Comparison of ENCODE assay signal across 27 cellular contexts in the genomic region with DNA sequence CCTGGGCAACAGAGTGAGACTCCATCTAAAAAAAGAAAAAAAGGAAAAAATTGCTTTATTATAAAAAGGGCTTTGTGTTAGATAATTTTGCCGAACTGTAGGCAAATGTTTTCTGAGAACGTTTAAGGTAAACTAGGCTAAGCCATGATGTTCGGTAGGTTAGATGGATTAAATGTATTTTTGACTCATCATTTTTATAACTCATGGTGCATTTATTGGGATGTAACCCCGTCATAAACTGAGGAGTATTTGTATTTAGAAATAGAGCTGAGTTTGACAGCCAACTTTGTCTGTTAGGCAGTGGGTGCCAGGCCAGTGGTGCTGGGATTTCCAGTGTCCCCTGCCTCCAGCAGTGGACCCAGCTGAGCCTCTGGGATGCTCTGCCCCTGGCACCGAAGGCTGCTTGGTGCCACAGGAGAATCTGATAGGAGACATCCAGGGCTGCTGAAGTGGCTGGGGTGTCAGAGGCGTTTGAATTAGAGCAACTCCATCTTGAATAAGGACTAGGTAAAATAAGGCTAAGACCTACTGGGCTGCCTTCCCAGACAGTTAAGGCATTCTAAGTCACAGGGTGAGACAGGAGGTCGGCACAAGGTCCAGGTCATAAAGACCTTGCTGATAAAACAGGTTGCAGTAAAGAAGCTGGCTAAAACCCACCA.
A peak's percentile ranks its signal among the peaks of the same experiment; 100 is the strongest.
DNase-seq lines count a peak whose midpoint lies in the region; ATAC-seq, FAIRE-seq and TF ChIP-seq lines count a peak whose summit lies in the region.
"Had no signal": no experiment of that assay in that cellular context is flagged by ENCODE, and none has a peak within 500 bp of the region (broad histone marks: within the 10 kb centered on the region; RNA-seq: fewer than 3 reads in every experiment).

No MANE protein-coding gene starts in this region.

- no peak overlapping the region for H2BK120ac ChIP-seq in neuronal stem cell (ENCODE audit: low read depth, low read length)

- H3K79me2 ChIP-seq in SK-N-SH (ENCODE audit: insufficient read depth): no peaks in the 10 kb centered on the region

- no peak overlapping the region for H2BK5ac ChIP-seq in neuronal stem cell (ENCODE audit: low read length)

- H4K91ac ChIP-seq in neuronal stem cell (ENCODE audit: low read depth, low read length, poor library complexity): no peak overlapping the region

- H3K36me3 ChIP-seq in SK-N-SH (replicated peaks in 1 of 2; ENCODE audit: control insufficient read depth in 1 of 2, insufficient read depth in 2 of 2, low read length in 1 of 2) (no peaks in the 10 kb centered on the region), body of pancreas (replicated peaks in 1 of 2; ENCODE audit: insufficient read depth in 1 of 2, low read depth in 2 of 2) (no peaks in the 10 kb centered on the region), neuronal stem cell (replicated peaks in 1 of 2; ENCODE audit: control insufficient read depth in 2 of 2, insufficient read depth in 2 of 2, low read length in 2 of 2) (no peaks in the 10 kb centered on the region)
- H3K36me3 ChIP-seq: cardiac muscle cell, tibial nerve had no signal

- H3K27me3 ChIP-seq in SK-N-SH (ENCODE audit: insufficient read depth) (no peaks in the 10 kb centered on the region), body of pancreas (no peaks in the 10 kb centered on the region), neuronal stem cell (ENCODE audit: control insufficient read depth in 3 of 3, insufficient read depth in 3 of 3, low read depth in 1 of 3, low read length in 3 of 3) (peaks cover 0 to 14% (median 0%) of the 10 kb centered on the region in 3 experiments)
- H3K27me3 ChIP-seq: cardiac muscle cell, tibial nerve had no signal

- no peaks in the 10 kb centered on the region for H3K9me3 ChIP-seq in SK-N-SH
- H3K9me3 ChIP-seq in body of pancreas: no peaks in the 10 kb centered on the region
- H3K9me3 ChIP-seq in neuronal stem cell (replicated peaks in 1 of 2; ENCODE audit: control insufficient read depth in 2 of 2, insufficient read depth in 1 of 2, low read depth in 1 of 2, low read length in 2 of 2): no peaks in the 10 kb centered on the region
- H3K9me3 ChIP-seq: tibial nerve had no signal

- H2BK15ac ChIP-seq in neuronal stem cell (ENCODE audit: low read length): no peak overlapping the region

- no peaks in the 10 kb centered on the region for H3K79me1 ChIP-seq in neuronal stem cell (ENCODE audit: low read depth, low read length)

- WGBS in SK-N-SH (ENCODE audit: low lambda C conversion rate): 83% methylated on average over 7 of the region's 7 CpGs
- 91 to 92% methylated on average over 7 of the region's 7 CpGs for WGBS in body of pancreas, 2 donors
- WGBS in neuronal stem cell (ENCODE audit: extremely low coverage in 2 of 2, insufficient read length in 2 of 2, insufficient replicate concordance in 1 of 2), 2 donors: no CpG with 5 or more reads among the region's 7 CpGs

- H3K4me3 ChIP-seq in SK-N-SH (ENCODE audit: low read depth in 2 of 2, low read length in 1 of 2): no peak overlapping the region
- H3K4me3 ChIP-seq in body of pancreas: no peak overlapping the region
- H3K4me3 ChIP-seq in neuronal stem cell (ENCODE audit: low read length in 2 of 2): no peak overlapping the region
- H3K4me3 ChIP-seq: cardiac muscle cell, GM12878, GM23248, tibial nerve had no signal

- no peak for TF ChIP-seq EP300 in SK-N-SH (IDR thresholded peaks at IDR 0.05; ENCODE audit: borderline replicate concordance in 1 of 2, low read depth in 1 of 2, low read length in 1 of 2)

- no peak for DNase-seq in SK-N-SH
- DNase-seq in body of pancreas: no peak
- DNase-seq in neuronal stem cell (ENCODE audit: low spot score): no peak
- DNase-seq in urothelium cell line (ENCODE audit: low spot score): no peak
- no peak for DNase-seq in DMS153 (lab: John Stamatoyannopoulos, UW)
- no peak for DNase-seq in activated T-cell treated with anti-CD3 and anti-CD28 coated beads for 4 hours
- no peak for DNase-seq in T-helper 1 cell
- DNase-seq: 8988T; activated B cell treated with CpG ODN at 0.5 μM for 24 hours; CD4-positive, alpha-beta T cell; effector memory CD4-positive, alpha-beta T cell; EL; immature natural killer cell; naive B cell; NCI-H774; occipital lobe; retina; stimulated activated CD4-positive, alpha-beta T cell treated with anti-CD3 and anti-CD28 coated beads, Interleukin-1b, Interleukin-23, amount 100 ng/mL, for 48 hours; stimulated activated CD8-positive, alpha-beta memory T cell treated with anti-CD3 and anti-CD28 coated beads, Interleukin-4, amount 100 ng/mL, for 48 hours; stimulated activated naive CD8-positive, alpha-beta T cell treated with anti-CD3 and anti-CD28 coated beads, Interleukin-15, amount 100 ng/mL, for 72 hours had no signal

- peak overlapping the region in 1 of 2 experiments; percentile 96; a peak in 2 of 4 replicates for H3K27ac ChIP-seq in SK-N-SH (ENCODE audit: low read depth in 2 of 2, low read length in 1 of 2)
- peak overlapping the region in 3 of 4 donors; percentile 73 to 95 (median 87) for H3K27ac ChIP-seq in body of pancreas
- no peak overlapping the region for H3K27ac ChIP-seq in neuronal stem cell (replicated peaks; ENCODE audit: low read length)
- H3K27ac ChIP-seq: cardiac muscle cell, GM23248, KMS-11 had no signal

- no peak overlapping the region for H4K8ac ChIP-seq in neuronal stem cell (ENCODE audit: low read depth, low read length)

- H2AK5ac ChIP-seq in neuronal stem cell (ENCODE audit: low read depth, low read length): no peak overlapping the region

- no peak overlapping the region for H2BK12ac ChIP-seq in neuronal stem cell (ENCODE audit: low read length)

- no peak overlapping the region for H3K4ac ChIP-seq in neuronal stem cell (ENCODE audit: low read length)

- H3K4me1 ChIP-seq in SK-N-SH (ENCODE audit: control insufficient read depth in 1 of 2, insufficient read depth in 2 of 2, low read depth in 1 of 2, low read length in 1 of 2): peaks cover 21 to 48% of the 10 kb centered on the region in 2 experiments
- H3K4me1 ChIP-seq in body of pancreas: peaks cover 28% of the 10 kb centered on the region
- peaks cover 0 to 4% of the 10 kb centered on the region in 2 donors for H3K4me1 ChIP-seq in neuronal stem cell (ENCODE audit: control insufficient read depth in 2 of 2, insufficient read depth in 1 of 2, low read depth in 1 of 2, low read length in 2 of 2)

- no peak overlapping the region for H2AFZ ChIP-seq in SK-N-SH (ENCODE audit: low read depth)
- no peak overlapping the region for H2AFZ ChIP-seq in neuronal stem cell (ENCODE audit: low read length)
- H2AFZ ChIP-seq: GM23248 had no signal

- no peak for TF ChIP-seq POLR2A in body of pancreas (IDR thresholded peaks at IDR 0.05)

- FAIRE-seq in urothelium cell line (lab: Jason Lieb, UNC): peak; percentile 27
- FAIRE-seq: GM12878, small intestine had no signal

- TF ChIP-seq RAD21 in SK-N-SH (IDR thresholded peaks at IDR 0.05; ENCODE audit: low read length): no peak

- H3K4me2 ChIP-seq in SK-N-SH (no peak overlapping the region; the same call in 1 of the 2 replicates), neuronal stem cell (ENCODE audit: insufficient read depth, low read length, poor library complexity, severe bottlenecking) (no peak overlapping the region)
- H3K4me2 ChIP-seq: KMS-11 had no signal

- H3K14ac ChIP-seq in neuronal stem cell (ENCODE audit: low read length): no peak overlapping the region

- H3K18ac ChIP-seq in neuronal stem cell (ENCODE audit: low read length): peak overlapping the region; percentile 44

- peaks cover 20% of the 10 kb centered on the region for H3F3A ChIP-seq in SK-N-SH (replicated peaks; ENCODE audit: insufficient read depth)

- POLR2A ChIA-PET in SK-N-SH (lab: Yijun Ruan, JAX): no interaction called here

- TF ChIP-seq CTCF in SK-N-SH (IDR thresholded peaks at IDR 0.05) (no peak), body of pancreas (IDR thresholded peaks at IDR 0.05) (no peak)

- H3K23ac ChIP-seq in neuronal stem cell (ENCODE audit: low read depth, low read length, poor library complexity): no peak overlapping the region

- ATAC-seq in SK-N-SH treated with all-trans-retinoic acid at 6 μM for 48 hours (no peak), body of pancreas (no peak)
- ATAC-seq: GM12878; stimulated activated naive CD8-positive, alpha-beta T cell treated with anti-CD3 and anti-CD28 coated beads, Interleukin-15, amount 100 ng/mL, for 72 hours had no signal

- CTCF ChIA-PET in SK-N-SH (lab: Yijun Ruan, JAX): interaction anchor here (0.7 to 3.2 kb wide), 13 partner anchors 8 to 281 kb away, joined by 3 to 18 read pairs (median 3); no protein-coding TSS in a partner anchor

- H3K9ac ChIP-seq in SK-N-SH: no peak overlapping the region; the same call in 1 of the 2 replicates
- H3K9ac ChIP-seq in neuronal stem cell (ENCODE audit: low read depth, low read length, poor library complexity): no peak overlapping the region
- H3K9ac ChIP-seq: GM23248, KMS-11 had no signal

- H4K20me1 ChIP-seq in SK-N-SH (ENCODE audit: insufficient read depth): no peaks in the 10 kb centered on the region

- no peaks in the 10 kb centered on the region for H3K9me2 ChIP-seq in SK-N-SH

- intact Hi-C loops in body of pancreas (cut with DNase I): no loop called here

TF ChIP-seq in SK-N-SH treated with all-trans-retinoic acid at 6 μM for 48 hours, 23 proteins besides CTCF, POLR2A, EP300 and RAD21 (continues in another document):
- TF ChIP-seq CSDC2 (CRISPR knock-in tag; IDR thresholded peaks at IDR 0.05) (peak; percentile 74), SNAI2 (CRISPR knock-in tag; IDR thresholded peaks at IDR 0.05) (0 out of 2 replicates have a peak, but pooled peaks have one; percentile 55)

TF ChIP-seq in SK-N-SH, 30 proteins besides CTCF, POLR2A, EP300 and RAD21:
- TF ChIP-seq NRF1 (IDR thresholded peaks at IDR 0.05; ENCODE audit: low read depth, low read length) (no peak), CHD2 (IDR thresholded peaks at IDR 0.05; ENCODE audit: low read length, partially characterized antibody) (no peak), POLR2AphosphoS5 (IDR thresholded peaks at IDR 0.05; ENCODE audit: low read depth, low read length) (no peak), MEF2A (IDR thresholded peaks at IDR 0.05; ENCODE audit: borderline replicate concordance, low read depth) (no peak), FOSL2 (IDR thresholded peaks at IDR 0.05; ENCODE audit: borderline replicate concordance, low read depth) (no peak), RCOR1 (IDR thresholded peaks at IDR 0.05; ENCODE audit: low read length) (no peak)
- TF ChIP-seq, protein P1, sequence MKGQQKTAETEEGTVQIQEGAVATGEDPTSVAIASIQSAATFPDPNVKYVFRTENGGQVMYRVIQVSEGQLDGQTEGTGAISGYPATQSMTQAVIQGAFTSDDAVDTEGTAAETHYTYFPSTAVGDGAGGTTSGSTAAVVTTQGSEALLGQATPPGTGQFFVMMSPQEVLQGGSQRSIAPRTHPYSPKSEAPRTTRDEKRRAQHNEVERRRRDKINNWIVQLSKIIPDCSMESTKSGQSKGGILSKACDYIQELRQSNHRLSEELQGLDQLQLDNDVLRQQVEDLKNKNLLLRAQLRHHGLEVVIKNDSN (IDR thresholded peaks at IDR 0.05; ENCODE audit: borderline replicate concordance, low read depth): no peak
TF ChIP-seq in SK-N-SH: peak in this region for 0.
